In the genomic region with DNA sequence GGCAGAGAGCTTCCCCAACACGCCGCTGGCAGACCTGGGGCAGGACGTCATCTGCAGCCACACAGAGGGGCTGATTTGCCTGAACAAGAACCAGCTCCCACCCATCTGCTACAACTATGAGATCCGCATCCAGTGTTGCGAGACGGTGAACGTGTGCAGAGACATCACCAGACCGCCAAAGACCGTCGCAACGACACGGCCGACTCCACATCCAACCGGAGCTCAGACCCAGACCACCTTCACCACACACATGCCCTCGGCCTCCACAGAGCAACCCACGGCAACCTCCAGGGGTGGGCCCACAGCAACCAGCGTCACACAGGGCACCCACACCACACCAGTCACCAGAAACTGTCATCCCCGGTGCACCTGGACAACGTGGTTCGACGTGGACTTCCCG, we compare ENCODE assay signal across 7 cellular contexts. TPM values are rescaled to one million over a fixed set of nuclear protein-coding genes. Genes with fewer than 3 reads are reported as not detected.
"Had no signal": no experiment of that assay in that cellular context is flagged by ENCODE, and none has a peak within 500 bp of the region (broad histone marks: within the 10 kb centered on the region; RNA-seq: fewer than 3 reads in every experiment).

No MANE protein-coding gene starts in this region.

RNA-seq across cellular contexts. Expression of gene MUC5AC, which starts 26.4 kb away (rescaled TPM):
- total RNA-seq: GM23248, GM23338, H1, H4, H7, H9, HFFc6 had no signal

RNA-seq across cellular contexts. Expression of gene MUC5B, which starts 38.7 kb away (rescaled TPM):
- total RNA-seq: GM23248, H4, H9, HFFc6 had no signal
